Comparison of ENCODE assay signal across 8 cellular contexts in genomic region chr2:113603467-113604084, GRCh38. TPM values are rescaled to one million over a fixed set of nuclear protein-coding genes. Genes with fewer than 3 reads are reported as not detected.
DNase-seq lines count a peak whose midpoint lies in the region; ATAC-seq and TF ChIP-seq lines count a peak whose summit lies in the region.
"Not testable (repeated sequence)": the region's sequence is repeated elsewhere in the genome, so short reads cannot be mapped to it uniquely, and the experiment has no call there.

No MANE protein-coding gene starts in this region.

- not testable (repeated sequence) for H3K23ac ChIP-seq in H9 (ENCODE audit: insufficient read length, low read depth, low read length)

- peaks cover 8 to 15% of the 10 kb centered on the region in 2 experiments for H3K9me3 Mint-ChIP-seq in H9
- not testable (repeated sequence) for H3K9me3 Mint-ChIP-seq in activated CD4-positive, alpha-beta memory T cell treated with anti-CD3 and anti-CD28 coated beads, Interleukin-2, amount 10 ng/mL, durations not matched to agents 7 days and 5 days; chondrocyte (ENCODE audit: low read depth)

- not testable (repeated sequence) for H2BK15ac ChIP-seq in H9 (ENCODE audit: low read depth, low read length)

- not testable (repeated sequence) for H3K56ac ChIP-seq in H9 (ENCODE audit: insufficient read length, low read depth, low read length)

- H2BK120ac ChIP-seq in H9 (ENCODE audit: low read depth, low read length, poor library complexity, severe bottlenecking), result not testable (repeated sequence)

- not testable (repeated sequence) for H3K27me3 Mint-ChIP-seq in H9 (ENCODE audit: low read depth); activated CD4-positive, alpha-beta memory T cell treated with anti-CD3 and anti-CD28 coated beads, Interleukin-2, amount 10 ng/mL, durations not matched to agents 7 days and 5 days; chondrocyte (ENCODE audit: low read depth)

- peak overlapping the region; percentile 62 for H3K4me3 ChIP-seq in iPS-18a (ENCODE audit: low read length)
- peak overlapping the region; percentile 67 for H3K4me3 ChIP-seq in psoas muscle

- DNase-seq in GM10248 (ENCODE audit: extremely low spot score), result peak; percentile 68
- peak; percentile 76 for DNase-seq in H9
- DNase-seq in KBM-7, result peak; percentile 96
- peak; percentile 87 for DNase-seq in activated CD4-positive, alpha-beta memory T cell treated with anti-CD3 and anti-CD28 coated beads, Interleukin-2, amount 10 ng/mL, durations not matched to agents 7 days and 5 days
- DNase-seq in chondrocyte (ENCODE audit: low spot score); substantia nigra (lab: John Stamatoyannopoulos, UW): not testable (repeated sequence)
- DNase-seq in psoas muscle, result peak; percentile 84 to 93

- H3K27ac Mint-ChIP-seq in H9 (peak overlapping the region; percentile 67 to 97 (median 88); a peak in 4 of 7 replicates), chondrocyte (ENCODE audit: unreplicated experiment) (peak overlapping the region; percentile 97)
- peak overlapping the region; percentile 93 for H3K27ac Mint-ChIP-seq in activated CD4-positive, alpha-beta memory T cell treated with anti-CD3 and anti-CD28 coated beads, Interleukin-2, amount 10 ng/mL, durations not matched to agents 7 days and 5 days

- H3T11ph ChIP-seq in H9 (ENCODE audit: low read length), result not testable (repeated sequence)

- H4K20me1 ChIP-seq in H9 (ENCODE audit: control insufficient read depth, insufficient read depth, insufficient read length), result not testable (repeated sequence)

- H4K8ac ChIP-seq in H9 (replicated peaks; ENCODE audit: insufficient read length, low read depth, low read length), result not testable (repeated sequence)

- not testable (repeated sequence) for H2BK5ac ChIP-seq in H9 (ENCODE audit: insufficient read length, low read length)

- H2BK12ac ChIP-seq in H9 (ENCODE audit: insufficient read length, low read depth, low read length), result not testable (repeated sequence)

- TF ChIP-seq CTCF in GM10248 (IDR thresholded peaks at IDR 0.05; ENCODE audit: control extremely low read depth, extremely low read depth, low read depth, missing control alignments); H9 (conservative IDR thresholded peaks at IDR 0.05); chondrocyte (IDR thresholded peaks at IDR 0.05); psoas muscle (IDR thresholded peaks at IDR 0.05): not testable (repeated sequence)

- H3K9me3 ChIP-seq in H9 (ENCODE audit: control insufficient read depth, low read depth, low read length); iPS-18a (ENCODE audit: control insufficient read depth, low read depth, low read length); psoas muscle: not testable (repeated sequence)

- not testable (repeated sequence) for H3K14ac ChIP-seq in H9 (ENCODE audit: insufficient read depth, low read length)

- peak overlapping the region; percentile 6 for H3K4me2 ChIP-seq in H9 (ENCODE audit: insufficient read depth, insufficient read length, low read length)

- not testable (repeated sequence) for H2AK5ac ChIP-seq in H9 (ENCODE audit: insufficient read length, low read length)

- H3K4me1 Mint-ChIP-seq in H9; activated CD4-positive, alpha-beta memory T cell treated with anti-CD3 and anti-CD28 coated beads, Interleukin-2, amount 10 ng/mL, durations not matched to agents 7 days and 5 days; chondrocyte (ENCODE audit: low read depth): not testable (repeated sequence)

- ATAC-seq in psoas muscle, result peak; percentile 79 to 100 (median 98)

- POLR2A ChIA-PET in GM10248 (lab: Yijun Ruan, JAX), result interaction anchor here (0.6 kb wide), 1 partner anchor 98 kb away, joined by 6 read pairs; no protein-coding TSS in a partner anchor
- POLR2A ChIA-PET in activated CD4-positive, alpha-beta memory T cell treated with anti-CD3 and anti-CD28 coated beads, Interleukin-2, amount 10 ng/mL, durations not matched to agents 7 days and 5 days (lab: Charles Lee), result interaction anchor here (1.8 kb wide), 1 partner anchor 153 kb away, joined by 7 read pairs; the partner anchor contains the start of gene SLC35F5

- not testable (repeated sequence) for H2AFZ ChIP-seq in H9 (ENCODE audit: low read length)

- H3K36me3 ChIP-seq in iPS-18a (ENCODE audit: control insufficient read depth, low read depth, low read length); psoas muscle (ENCODE audit: insufficient read depth in 1 of 2, low read depth in 1 of 2): not testable (repeated sequence)

- in situ Hi-C loops in KBM-7 (cut with MboI; ENCODE audit: low pct_unique_long_range_greater_than_20kb, low sequenced_read_pairs), result not testable (repeated sequence)

- not testable (repeated sequence) for H4K91ac ChIP-seq in H9 (ENCODE audit: insufficient read length, low read depth, low read length)

- H3K79me1 ChIP-seq in H9 (ENCODE audit: insufficient read depth, low read depth, low read length, poor library complexity, severe bottlenecking), result not testable (repeated sequence)

- not testable (repeated sequence) for H3K27me3 ChIP-seq in H9 (ENCODE audit: insufficient read depth, low read length); iPS-18a (ENCODE audit: control insufficient read depth, insufficient read depth, low read length); psoas muscle (ENCODE audit: insufficient read depth in 3 of 3, low read length in 2 of 3)

- not testable (repeated sequence) for H3K9ac ChIP-seq in H9 (ENCODE audit: extremely low read depth, insufficient read length, low read length); iPS-18a (ENCODE audit: low read length)

- H3K4me3 Mint-ChIP-seq in H9 (peak overlapping the region; percentile 87 to 90), chondrocyte (ENCODE audit: unreplicated experiment) (peak overlapping the region; percentile 94)
- H3K4me3 Mint-ChIP-seq in activated CD4-positive, alpha-beta memory T cell treated with anti-CD3 and anti-CD28 coated beads, Interleukin-2, amount 10 ng/mL, durations not matched to agents 7 days and 5 days, result peak overlapping the region; percentile 85

- H3K23me2 ChIP-seq in H9 (ENCODE audit: insufficient read length, low read depth, low read length, poor library complexity, severe bottlenecking), result not testable (repeated sequence)

- not testable (repeated sequence) for H3K4ac ChIP-seq in H9 (ENCODE audit: low read depth, low read length)

- WGBS in H9 (ENCODE audit: extremely low coverage, insufficient read length, low lambda C conversion rate), result no CpG with 5 or more reads among the region's 84 CpGs
- WGBS in psoas muscle, 3 donors, result 6 to 13% (median 11%) methylated on average over 30 to 83 of the region's 84 CpGs

- not testable (repeated sequence) for H3K27ac ChIP-seq in H9 (ENCODE audit: insufficient read length, low read depth, low read length); iPS-18a (ENCODE audit: low read length)
- peak overlapping the region; percentile 84 for H3K27ac ChIP-seq in psoas muscle
- H3K27ac ChIP-seq in substantia nigra (ENCODE audit: low read depth, low read length, poor library complexity, severe bottlenecking), result peak overlapping the region; percentile 71

- CTCF ChIA-PET in GM10248 (lab: Yijun Ruan, JAX), result interaction anchor here (0.8 to 2.4 kb wide), 15 partner anchors 26 to 375 kb away, joined by 3 to 25 read pairs (median 4); no protein-coding TSS in a partner anchor
- CTCF ChIA-PET in activated CD4-positive, alpha-beta memory T cell treated with anti-CD3 and anti-CD28 coated beads, Interleukin-2, amount 10 ng/mL, durations not matched to agents 7 days and 5 days (lab: Charles Lee), result interaction anchor here (1.2 to 1.9 kb wide), 5 partner anchors 90 to 153 kb away, joined by 3 to 15 read pairs (median 8); partner anchors contain the start of gene SLC35F5

- H3K4me1 ChIP-seq in H9 (ENCODE audit: insufficient read depth, low read length); iPS-18a (ENCODE audit: control insufficient read depth, low read depth, low read length); psoas muscle: not testable (repeated sequence)

- intact Hi-C loops in psoas muscle (cut with DNase I), result not testable (repeated sequence)

- H2BK20ac ChIP-seq in H9 (ENCODE audit: low read depth, low read length, poor library complexity, severe bottlenecking), result not testable (repeated sequence)

- not testable (repeated sequence) for H3K79me2 ChIP-seq in H9 (ENCODE audit: insufficient read depth, low read length)

- H3K18ac ChIP-seq in H9 (ENCODE audit: insufficient read length, low read depth, low read length), result not testable (repeated sequence)

- H3K36me3 Mint-ChIP-seq in H9 (ENCODE audit: insufficient read depth in 1 of 3, low read depth in 3 of 3); activated CD4-positive, alpha-beta memory T cell treated with anti-CD3 and anti-CD28 coated beads, Interleukin-2, amount 10 ng/mL, durations not matched to agents 7 days and 5 days (ENCODE audit: low read depth); chondrocyte (ENCODE audit: low read depth): not testable (repeated sequence)

- H4K5ac ChIP-seq in H9 (ENCODE audit: insufficient read length, low read depth, low read length), result not testable (repeated sequence)

RNA-seq across cellular contexts. Expression of gene RABL2A, which starts 23.5 kb away (rescaled TPM):
- 11.4 and 12.7 TPM in 2 replicates for total RNA-seq in H9 (2021)
- total RNA-seq in activated CD4-positive, alpha-beta memory T cell treated with anti-CD3 and anti-CD28 coated beads, Interleukin-2, amount 10 ng/mL, durations not matched to agents 7 days and 5 days, result 10 to 100 TPM; 13.5 to 14.1 TPM
- 11.1 to 23.5 TPM (median 12.2 TPM) in 3 replicates for total RNA-seq in chondrocyte
- total RNA-seq in psoas muscle, result 1 to 10 TPM; 2.6 to 5.3 (median 3.5) TPM
- 1 to 10 TPM; 1.1 to 5.3 (median 3.5) TPM for polyA plus RNA-seq in psoas muscle
